28 cellular contexts compared by ENCODE assay signal in the genomic region with DNA sequence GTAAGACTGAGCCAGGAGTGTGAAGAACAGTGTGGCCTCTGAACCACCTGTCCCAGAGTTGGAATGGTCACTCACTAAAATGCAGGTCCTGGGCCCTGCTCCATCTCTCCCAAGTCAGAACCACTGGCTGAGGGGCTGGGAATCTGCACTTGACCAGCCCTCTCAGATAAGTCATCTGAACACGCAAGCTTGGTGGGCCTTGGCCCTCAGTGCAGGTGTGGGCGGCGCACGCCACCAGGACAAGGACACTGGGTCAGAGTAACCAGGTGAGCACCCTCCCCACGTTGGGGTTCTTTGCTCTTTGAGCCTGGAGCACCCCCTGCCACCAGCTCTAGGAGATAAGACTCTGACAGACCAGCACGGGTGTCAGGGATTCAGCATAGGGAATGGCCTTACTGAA.
"Had no signal": no experiment of that assay in that cellular context is flagged by ENCODE, and none has a peak within 500 bp of the region (broad histone marks: within the 10 kb centered on the region; RNA-seq: fewer than 3 reads in every experiment).

No MANE protein-coding gene starts in this region.

- H3K4me1 ChIP-seq: parathyroid adenoma, psoas muscle, spleen, stomach, thyroid gland, tibial nerve, upper lobe of left lung, uterus had no signal

- H3K4me3 ChIP-seq: ovary, psoas muscle, skin epidermis, smooth muscle cell, spleen, stomach, thoracic aorta, thyroid gland, tibial nerve, upper lobe of left lung, uterus had no signal

- H3K27ac ChIP-seq: neutrophil, ovary, parathyroid adenoma, psoas muscle, skin epidermis, spleen, stomach, thoracic aorta, thyroid gland, tibial nerve, upper lobe of left lung, uterus had no signal

- H3K79me2 ChIP-seq: parathyroid adenoma had no signal

- H3K27me3 ChIP-seq: neutrophil, ovary, spleen, stomach, thyroid gland, tibial nerve, upper lobe of left lung, uterus had no signal

- H3K36me3 ChIP-seq: neutrophil, ovary, spleen, stomach, thoracic aorta, thyroid gland, upper lobe of left lung, uterus had no signal

- H3K4me2 ChIP-seq: smooth muscle cell had no signal

- H3K9ac ChIP-seq: parathyroid adenoma had no signal

- DNase-seq: naive B cell; naive thymus-derived CD8-positive, alpha-beta T cell; nephron progenitor cell; nucleus accumbens; ovary; psoas muscle; right cardiac atrium; spleen; stimulated activated CD4-positive, alpha-beta T cell treated with anti-CD3 and anti-CD28 coated beads, Interleukin-12 subunit alpha, Interleukin-12 subunit beta, amount 100 ng/mL, for 4 hours; stimulated activated CD4-positive, alpha-beta T cell treated with anti-CD3 and anti-CD28 coated beads, Interleukin-2, amount 100 ng/mL, for 24 hours; stimulated activated CD4-positive, alpha-beta T cell treated with anti-CD3 and anti-CD28 coated beads, Interleukin-2, amount 100 ng/mL, for 48 hours; stimulated activated CD4-positive, alpha-beta T cell treated with anti-CD3 and anti-CD28 coated beads, Interleukin-4, amount 100 ng/mL, for 24 hours; stimulated activated naive B cell treated with anti-CD40 and anti-IgM and Interleukin-4, amounts not matched to agents 10 μg/mL and 1 μg/mL and 100 μg/mL, for 72 hours; stimulated activated naive CD4-positive, alpha-beta T cell treated with Interleukin-2 at 50 U/mL for 16 hours; stomach; thyroid gland; trophoblast cell; uterus had no signal

- H2AFZ ChIP-seq: parathyroid adenoma had no signal

- ATAC-seq: naive thymus-derived CD8-positive, alpha-beta T cell; natural killer cell treated with Interleukin-12 subunit alpha and Interleukin-12 subunit beta and Interleukin-15 and Interleukin-18, amount 100 ng/mL, for 72 hours; psoas muscle; right cardiac atrium; sciatic nerve; stimulated activated effector memory CD8-positive, alpha-beta T cell treated with anti-CD3 and anti-CD28 coated beads, Interleukin-12 subunit alpha, Interleukin-12 subunit beta, amount 100 ng/mL, for 72 hours; stimulated activated naive B cell treated with anti-CD40 and anti-IgM and Interleukin-4, amounts not matched to agents 10 μg/mL and 1 μg/mL and 100 μg/mL, for 72 hours had no signal

- H3K9me3 ChIP-seq: neutrophil, ovary, psoas muscle, spleen, stomach, thoracic aorta, thyroid gland, tibial nerve, upper lobe of left lung, uterus had no signal
